Comparison of ENCODE assay signal across 2 cellular contexts in genomic region chr9:125795970-125796596, GRCh38.
TF ChIP-seq lines count a peak whose summit lies in the region.

No MANE protein-coding gene starts in this region.

TF ChIP-seq in liver, 16 proteins besides CTCF, POLR2A, EP300 and RAD21 (continued from another document):
- peak; percentile 50 for TF ChIP-seq REST (IDR thresholded peaks at IDR 0.05)
- TF ChIP-seq HNF4A (conservative IDR thresholded peaks at IDR 0.05), result peak; percentile 96 to 97

TF ChIP-seq in HepG2, 621 proteins besides CTCF, POLR2A, EP300 and RAD21 (continued from another document):
- TF ChIP-seq ZNF512B (CRISPR knock-in tag; IDR thresholded peaks at IDR 0.05; ENCODE audit: borderline replicate concordance), result no peak
- TF ChIP-seq ZNF292 (CRISPR knock-in tag; IDR thresholded peaks at IDR 0.05; ENCODE audit: borderline replicate concordance, low read depth), result no peak
- TF ChIP-seq CBX2 (IDR thresholded peaks at IDR 0.05; ENCODE audit: low read depth, low read length), result no peak
- no peak for TF ChIP-seq CBX2 (CRISPR knock-in tag; IDR thresholded peaks at IDR 0.05; ENCODE audit: low read depth)
- no peak for TF ChIP-seq ZNF605 (CRISPR knock-in tag; IDR thresholded peaks at IDR 0.05)
- no peak for TF ChIP-seq SMAD3 (CRISPR knock-in tag; IDR thresholded peaks at IDR 0.05)
- no peak for TF ChIP-seq ZNF33B (CRISPR knock-in tag; IDR thresholded peaks at IDR 0.05)
- TF ChIP-seq ZNF639 (CRISPR knock-in tag; conservative IDR thresholded peaks at IDR 0.05), result no peak
- TF ChIP-seq PRPF4 (IDR thresholded peaks at IDR 0.05; ENCODE audit: low read depth, low read length, poor library complexity, severe bottlenecking), result no peak
- no peak for TF ChIP-seq RFXAP (CRISPR knock-in tag; IDR thresholded peaks at IDR 0.05; ENCODE audit: borderline replicate concordance)
- TF ChIP-seq RFX3 (CRISPR knock-in tag; IDR thresholded peaks at IDR 0.05), result no peak
- TF ChIP-seq PTBP1 (IDR thresholded peaks at IDR 0.05; ENCODE audit: low read depth, low read length, poor library complexity, severe bottlenecking), result no peak
- no peak for TF ChIP-seq YY1 (IDR thresholded peaks at IDR 0.05; ENCODE audit: insufficient read depth, insufficient replicate concordance, low read depth, low read length)
- TF ChIP-seq PRDM15 (CRISPR knock-in tag; IDR thresholded peaks at IDR 0.05), result no peak
- TF ChIP-seq TRIM24 (CRISPR knock-in tag; IDR thresholded peaks at IDR 0.05), result no peak
- TF ChIP-seq ZFP62 (CRISPR knock-in tag; IDR thresholded peaks at IDR 0.05), result no peak
- TF ChIP-seq E2F2 (CRISPR knock-in tag; IDR thresholded peaks at IDR 0.05; ENCODE audit: borderline replicate concordance), result no peak
- no peak for TF ChIP-seq MTF1 (CRISPR knock-in tag; IDR thresholded peaks at IDR 0.05)
- TF ChIP-seq ADNP (CRISPR knock-in tag; IDR thresholded peaks at IDR 0.05), result no peak
- no peak for TF ChIP-seq ESRRA (CRISPR knock-in tag; IDR thresholded peaks at IDR 0.05; ENCODE audit: low read depth)
